ENCODE assay signal across 8 cellular contexts in the genomic region with DNA sequence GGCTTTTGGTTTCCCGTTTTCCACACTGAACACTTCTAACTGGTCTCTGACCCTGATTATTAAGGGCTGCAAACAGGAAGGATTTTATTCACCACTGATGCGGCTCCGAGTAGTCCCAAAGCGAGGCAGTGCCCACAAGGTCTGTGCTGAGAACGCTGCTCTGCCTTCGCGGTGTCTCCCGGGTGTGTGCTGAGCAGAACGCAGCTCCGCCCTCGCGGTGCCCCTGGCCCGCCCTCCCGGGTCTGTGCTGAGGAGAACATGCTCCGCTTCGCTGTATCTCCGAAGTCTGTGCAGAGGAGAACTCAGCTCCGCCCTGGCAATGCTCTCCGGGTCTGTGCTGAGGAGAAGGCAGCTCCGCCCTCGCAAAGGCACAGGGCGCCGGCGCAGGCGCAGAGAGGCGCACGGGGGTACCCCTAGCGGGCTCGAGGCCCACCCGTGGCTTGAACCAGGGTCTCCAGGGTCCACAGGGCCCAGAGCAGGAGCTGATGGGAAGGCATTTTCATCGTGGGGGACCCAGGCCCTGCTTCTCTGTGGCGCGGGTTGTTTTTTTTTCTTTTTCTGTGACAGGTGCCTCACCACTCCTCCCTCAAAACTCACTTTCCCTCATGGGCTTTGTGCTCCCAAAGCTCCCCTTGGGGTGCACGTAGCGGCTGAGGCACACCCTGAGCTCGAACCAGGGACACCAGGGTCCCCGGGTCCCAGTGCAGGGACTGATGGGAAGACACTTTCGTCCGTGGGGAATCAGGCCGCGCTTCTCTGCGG.
DNase-seq lines count a peak whose midpoint lies in the region; ATAC-seq and TF ChIP-seq lines count a peak whose summit lies in the region.
"Not testable (repeated sequence)": the region's sequence is repeated elsewhere in the genome, so short reads cannot be mapped to it uniquely, and the experiment has no call there.

No MANE protein-coding gene starts in this region.

- not testable (repeated sequence) for H3K36me3 ChIP-seq in adipocyte (ENCODE audit: control insufficient read depth, insufficient read depth, low read length, severe bottlenecking)

- not testable (repeated sequence) for H3K9ac ChIP-seq in adipocyte (ENCODE audit: low read length)

- not testable (repeated sequence) for TF ChIP-seq CTCF in AG04450 (IDR thresholded peaks at IDR 0.05; ENCODE audit: low read depth, low read length); foreskin keratinocyte (conservative IDR thresholded peaks at IDR 0.05)

- ATAC-seq in GM19324 (IDR thresholded peaks at IDR 0.05; ENCODE audit: low FRiP score, unreplicated experiment) = peak; percentile 54
- ATAC-seq in foreskin keratinocyte = peak; percentile 45

- not testable (repeated sequence) for H3K4me3 ChIP-seq in AG04450 (ENCODE audit: low read depth, low read length)
- H3K4me3 ChIP-seq in adipocyte (ENCODE audit: low read length) = peak overlapping the region; percentile 41

- H3K27me3 ChIP-seq in AG04450 (ENCODE audit: control insufficient read depth, insufficient read depth, low read length); adipocyte (replicated peaks; ENCODE audit: control insufficient read depth, insufficient read depth, low read length); foreskin keratinocyte: not testable (repeated sequence)

- CTCF ChIA-PET in AG04450 (lab: Charles Lee) = not testable (repeated sequence)

- H3K9me3 ChIP-seq in AG04450 (ENCODE audit: control insufficient read depth, insufficient read depth, low read length); adipocyte (ENCODE audit: control insufficient read depth, low read length): not testable (repeated sequence)

- H3K27ac ChIP-seq in AG04450 (ENCODE audit: low read depth, low read length); foreskin keratinocyte: not testable (repeated sequence)

- POLR2A ChIA-PET in AG04450 (lab: Yijun Ruan, JAX) = not testable (repeated sequence)

- H3K4me1 ChIP-seq in adipocyte (ENCODE audit: control insufficient read depth, insufficient read depth, low read length); foreskin keratinocyte: not testable (repeated sequence)

- DNase-seq in AG04450 (ENCODE audit: low read depth, low spot score) (peak; percentile 26), NCI-H69 (lab: John Stamatoyannopoulos, UW) (peak; percentile 81), foreskin keratinocyte (peak; percentile 24 to 41), occipital lobe (lab: John Stamatoyannopoulos, UW) (peak; percentile 26)
- DNase-seq in activated CD4-positive, alpha-beta T cell treated with anti-CD3 and anti-CD28 coated beads, Interleukin-2, amount 50 U/mL, for 4 hours = peak; percentile 88 to 89
- DNase-seq in adipocyte (ENCODE audit: low read depth) = not testable (repeated sequence)
- DNase-seq in stimulated activated CD8-positive, alpha-beta memory T cell treated with anti-CD3 and anti-CD28 coated beads, Interleukin-12 subunit alpha, Interleukin-12 subunit beta, amount 100 ng/mL, for 24 hours (ENCODE audit: extremely low read depth) = peak; percentile 75
